Comparison of ENCODE assay signal across 24 cellular contexts in genomic region chr19:29817316-29817715, GRCh38.
"Had no signal": no experiment of that assay in that cellular context is flagged by ENCODE, and none has a peak within 500 bp of the region (broad histone marks: within the 10 kb centered on the region; RNA-seq: fewer than 3 reads in every experiment).

No MANE protein-coding gene starts in this region.

- H3K9ac ChIP-seq: parathyroid adenoma had no signal

- H3K36me3 ChIP-seq: right lobe of liver, thoracic aorta, upper lobe of right lung, vagina had no signal

- H3K79me2 ChIP-seq: parathyroid adenoma had no signal

- H3K27ac Mint-ChIP-seq: immature natural killer cell; memory B cell; naive B cell; natural killer cell treated with Interleukin-12 subunit alpha and Interleukin-12 subunit beta and Interleukin-15 and Interleukin-18, amount 100 ng/mL, for 72 hours; progenitor cell of endocrine pancreas; stimulated activated naive B cell treated with anti-CD40 and anti-IgM and Interleukin-4, amounts not matched to agents 10 μg/mL and 1 μg/mL and 100 μg/mL, for 72 hours; stimulated activated naive CD8-positive, alpha-beta T cell treated with anti-CD3 and anti-CD28 coated beads, Interleukin-15, Interleukin-2, amounts not matched to agents 100 ng/mL and 50 ng/mL, for 24 hours had no signal

- H3K4me1 ChIP-seq: parathyroid adenoma, right lobe of liver, upper lobe of right lung had no signal

- H3K27ac ChIP-seq: neutrophil, parathyroid adenoma, right lobe of liver, thoracic aorta, tibial nerve, upper lobe of right lung, vagina had no signal

- H2AFZ ChIP-seq: parathyroid adenoma had no signal

- DNase-seq: cortex of kidney; effector CD4-positive, alpha-beta T cell; hypothalamus; immature natural killer cell; mucosa of descending colon; naive B cell; small intestine; stimulated activated CD4-positive, alpha-beta T cell treated with anti-CD3 and anti-CD28 coated beads, Interleukin-15, amount 100 ng/mL, for 24 hours; stimulated activated CD4-positive, alpha-beta T cell treated with anti-CD3 and anti-CD28 coated beads, Interleukin-2, amount 100 ng/mL, for 48 hours; stimulated activated naive B cell treated with anti-CD40 and anti-IgM and Interleukin-4, amounts not matched to agents 10 μg/mL and 1 μg/mL and 100 μg/mL, for 72 hours; upper lobe of right lung had no signal

- H3K4me3 Mint-ChIP-seq: immature natural killer cell; memory B cell; natural killer cell treated with Interleukin-12 subunit alpha and Interleukin-12 subunit beta and Interleukin-15 and Interleukin-18, amount 100 ng/mL, for 72 hours; neural crest cell; stimulated activated naive B cell treated with anti-CD40 and anti-IgM and Interleukin-4, amounts not matched to agents 10 μg/mL and 1 μg/mL and 100 μg/mL, for 72 hours; stimulated activated naive CD8-positive, alpha-beta T cell treated with anti-CD3 and anti-CD28 coated beads, Interleukin-15, Interleukin-2, amounts not matched to agents 100 ng/mL and 50 ng/mL, for 24 hours had no signal

- H3K27me3 Mint-ChIP-seq: memory B cell; natural killer cell treated with Interleukin-12 subunit alpha and Interleukin-12 subunit beta and Interleukin-15 and Interleukin-18, amount 100 ng/mL, for 72 hours; stimulated activated naive CD8-positive, alpha-beta T cell treated with anti-CD3 and anti-CD28 coated beads, Interleukin-15, Interleukin-2, amounts not matched to agents 100 ng/mL and 50 ng/mL, for 24 hours had no signal

- ATAC-seq: left lobe of liver; mucosa of descending colon; natural killer cell treated with Interleukin-12 subunit alpha and Interleukin-12 subunit beta and Interleukin-15 and Interleukin-18, amount 100 ng/mL, for 72 hours; right lobe of liver; stimulated activated naive B cell treated with anti-CD40 and anti-IgM and Interleukin-4, amounts not matched to agents 10 μg/mL and 1 μg/mL and 100 μg/mL, for 72 hours; upper lobe of right lung had no signal

- H3K4me3 ChIP-seq: lung, mucosa of descending colon, right lobe of liver, thoracic aorta, tibial nerve, upper lobe of right lung, vagina had no signal

- H3K9me3 Mint-ChIP-seq: immature natural killer cell; memory B cell; naive B cell; natural killer cell treated with Interleukin-12 subunit alpha and Interleukin-12 subunit beta and Interleukin-15 and Interleukin-18, amount 100 ng/mL, for 72 hours; neural crest cell; stimulated activated naive B cell treated with anti-CD40 and anti-IgM and Interleukin-4, amounts not matched to agents 10 μg/mL and 1 μg/mL and 100 μg/mL, for 72 hours; stimulated activated naive CD8-positive, alpha-beta T cell treated with anti-CD3 and anti-CD28 coated beads, Interleukin-15, Interleukin-2, amounts not matched to agents 100 ng/mL and 50 ng/mL, for 24 hours had no signal

- H3K27me3 ChIP-seq: right lobe of liver, tibial nerve, upper lobe of right lung, vagina had no signal

- H3K9me3 ChIP-seq: mucosa of descending colon, neutrophil, right lobe of liver, thoracic aorta, tibial nerve, upper lobe of right lung, vagina had no signal
